In genomic region chr19:57362997-57363705, GRCh38 we compare ENCODE assay signal across 1 cellular context.
TF ChIP-seq lines count a peak whose summit lies in the region.

TSS of gene TRAPPC2B (plus strand) at chr19:57363551. CDS start at chr19:57364834, 1,283 bp downstream.
TSS of gene ZNF547 (plus strand) at chr19:57363551. CDS start at chr19:57368556, 5,005 bp downstream.

TF ChIP-seq in GM12878, 131 proteins besides CTCF, POLR2A, EP300 and RAD21 (continued from another document):
- 0 out of 2 replicates have a peak, but pooled peaks have one; percentile 23 for TF ChIP-seq REST (IDR thresholded peaks at IDR 0.05; ENCODE audit: low read depth, low read length)
- TF ChIP-seq RAD51 (IDR thresholded peaks at IDR 0.05), result peak; percentile 54
- TF ChIP-seq EED (IDR thresholded peaks at IDR 0.05; ENCODE audit: low read depth), result no peak
- TF ChIP-seq CREM (IDR thresholded peaks at IDR 0.05; ENCODE audit: low read depth), result peak; percentile 99
- 0 out of 2 replicates have a peak, but pooled peaks have one; percentile 70 for TF ChIP-seq SMAD5 (IDR thresholded peaks at IDR 0.05; ENCODE audit: low read depth)
- TF ChIP-seq ZNF207 (IDR thresholded peaks at IDR 0.05; ENCODE audit: borderline replicate concordance), result no peak; the same call in 1 of the 2 replicates
- TF ChIP-seq SUPT20H (IDR thresholded peaks at IDR 0.05; ENCODE audit: borderline replicate concordance, control insufficient read depth, low read depth, low read length), result no peak
- no peak for TF ChIP-seq RBBP5 (conservative IDR thresholded peaks at IDR 0.05)
- peak; percentile 56; the same call in 1 of the 2 replicates for TF ChIP-seq TAF1 (IDR thresholded peaks at IDR 0.05; ENCODE audit: borderline replicate concordance, low read depth, low read length)
- no peak for TF ChIP-seq ETV6 (conservative IDR thresholded peaks at IDR 0.05 in 1 of 2, IDR thresholded peaks at IDR 0.05 in 1 of 2; ENCODE audit: borderline replicate concordance in 1 of 2, low read depth in 1 of 2)
- TF ChIP-seq, protein P1, sequence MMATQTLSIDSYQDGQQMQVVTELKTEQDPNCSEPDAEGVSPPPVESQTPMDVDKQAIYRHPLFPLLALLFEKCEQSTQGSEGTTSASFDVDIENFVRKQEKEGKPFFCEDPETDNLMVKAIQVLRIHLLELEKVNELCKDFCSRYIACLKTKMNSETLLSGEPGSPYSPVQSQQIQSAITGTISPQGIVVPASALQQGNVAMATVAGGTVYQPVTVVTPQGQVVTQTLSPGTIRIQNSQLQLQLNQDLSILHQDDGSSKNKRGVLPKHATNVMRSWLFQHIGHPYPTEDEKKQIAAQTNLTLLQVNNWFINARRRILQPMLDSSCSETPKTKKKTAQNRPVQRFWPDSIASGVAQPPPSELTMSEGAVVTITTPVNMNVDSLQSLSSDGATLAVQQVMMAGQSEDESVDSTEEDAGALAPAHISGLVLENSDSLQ (IDR thresholded peaks at IDR 0.05), result peak; percentile 90
- TF ChIP-seq ZZZ3 (IDR thresholded peaks at IDR 0.05; ENCODE audit: control insufficient read depth, insufficient read length, low read depth), result no peak
